Comparison of ENCODE assay signal across 1 cellular context in the genomic region with DNA sequence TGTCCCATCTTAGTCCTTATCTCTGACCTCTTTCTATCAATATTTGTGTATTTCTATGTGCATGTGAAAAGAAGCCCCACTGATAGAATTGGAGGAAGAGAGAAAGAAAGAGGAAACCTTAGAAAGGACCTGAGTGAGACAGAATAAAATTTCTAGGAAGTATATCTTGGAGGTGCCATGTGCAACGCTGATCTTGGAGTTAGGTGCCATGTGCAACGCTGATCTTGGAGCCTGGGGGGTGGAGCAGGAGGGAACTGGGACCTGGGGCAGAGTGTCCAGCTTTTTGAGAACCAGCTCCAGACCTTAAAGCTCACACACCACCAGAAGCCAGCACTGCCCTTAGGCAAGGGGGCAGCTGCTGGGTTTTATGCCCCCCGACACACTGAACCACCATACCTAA.
TF ChIP-seq lines count a peak whose summit lies in the region.

No MANE protein-coding gene starts in this region.

TF ChIP-seq in HepG2, 621 proteins besides CTCF, POLR2A, EP300 and RAD21:
- TF ChIP-seq PTBP1 (IDR thresholded peaks at IDR 0.05; ENCODE audit: low read depth, low read length, poor library complexity, severe bottlenecking) (no peak), DPF2 (CRISPR knock-in tag; IDR thresholded peaks at IDR 0.05; ENCODE audit: borderline replicate concordance, low read depth) (no peak), MNT (IDR thresholded peaks at IDR 0.05) (peak; percentile 93)
- TF ChIP-seq, protein P1, sequence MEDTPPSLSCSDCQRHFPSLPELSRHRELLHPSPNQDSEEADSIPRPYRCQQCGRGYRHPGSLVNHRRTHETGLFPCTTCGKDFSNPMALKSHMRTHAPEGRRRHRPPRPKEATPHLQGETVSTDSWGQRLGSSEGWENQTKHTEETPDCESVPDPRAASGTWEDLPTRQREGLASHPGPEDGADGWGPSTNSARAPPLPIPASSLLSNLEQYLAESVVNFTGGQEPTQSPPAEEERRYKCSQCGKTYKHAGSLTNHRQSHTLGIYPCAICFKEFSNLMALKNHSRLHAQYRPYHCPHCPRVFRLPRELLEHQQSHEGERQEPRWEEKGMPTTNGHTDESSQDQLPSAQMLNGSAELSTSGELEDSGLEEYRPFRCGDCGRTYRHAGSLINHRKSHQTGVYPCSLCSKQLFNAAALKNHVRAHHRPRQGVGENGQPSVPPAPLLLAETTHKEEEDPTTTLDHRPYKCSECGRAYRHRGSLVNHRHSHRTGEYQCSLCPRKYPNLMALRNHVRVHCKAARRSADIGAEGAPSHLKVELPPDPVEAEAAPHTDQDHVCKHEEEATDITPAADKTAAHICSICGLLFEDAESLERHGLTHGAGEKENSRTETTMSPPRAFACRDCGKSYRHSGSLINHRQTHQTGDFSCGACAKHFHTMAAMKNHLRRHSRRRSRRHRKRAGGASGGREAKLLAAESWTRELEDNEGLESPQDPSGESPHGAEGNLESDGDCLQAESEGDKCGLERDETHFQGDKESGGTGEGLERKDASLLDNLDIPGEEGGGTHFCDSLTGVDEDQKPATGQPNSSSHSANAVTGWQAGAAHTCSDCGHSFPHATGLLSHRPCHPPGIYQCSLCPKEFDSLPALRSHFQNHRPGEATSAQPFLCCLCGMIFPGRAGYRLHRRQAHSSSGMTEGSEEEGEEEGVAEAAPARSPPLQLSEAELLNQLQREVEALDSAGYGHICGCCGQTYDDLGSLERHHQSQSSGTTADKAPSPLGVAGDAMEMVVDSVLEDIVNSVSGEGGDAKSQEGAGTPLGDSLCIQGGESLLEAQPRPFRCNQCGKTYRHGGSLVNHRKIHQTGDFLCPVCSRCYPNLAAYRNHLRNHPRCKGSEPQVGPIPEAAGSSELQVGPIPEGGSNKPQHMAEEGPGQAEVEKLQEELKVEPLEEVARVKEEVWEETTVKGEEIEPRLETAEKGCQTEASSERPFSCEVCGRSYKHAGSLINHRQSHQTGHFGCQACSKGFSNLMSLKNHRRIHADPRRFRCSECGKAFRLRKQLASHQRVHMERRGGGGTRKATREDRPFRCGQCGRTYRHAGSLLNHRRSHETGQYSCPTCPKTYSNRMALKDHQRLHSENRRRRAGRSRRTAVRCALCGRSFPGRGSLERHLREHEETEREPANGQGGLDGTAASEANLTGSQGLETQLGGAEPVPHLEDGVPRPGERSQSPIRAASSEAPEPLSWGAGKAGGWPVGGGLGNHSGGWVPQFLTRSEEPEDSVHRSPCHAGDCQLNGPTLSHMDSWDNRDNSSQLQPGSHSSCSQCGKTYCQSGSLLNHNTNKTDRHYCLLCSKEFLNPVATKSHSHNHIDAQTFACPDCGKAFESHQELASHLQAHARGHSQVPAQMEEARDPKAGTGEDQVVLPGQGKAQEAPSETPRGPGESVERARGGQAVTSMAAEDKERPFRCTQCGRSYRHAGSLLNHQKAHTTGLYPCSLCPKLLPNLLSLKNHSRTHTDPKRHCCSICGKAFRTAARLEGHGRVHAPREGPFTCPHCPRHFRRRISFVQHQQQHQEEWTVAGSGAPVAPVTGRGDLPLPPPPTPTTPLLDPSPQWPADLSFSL (CRISPR knock-in tag; IDR thresholded peaks at IDR 0.05) = no peak
